Comparison of ENCODE assay signal across 23 cellular contexts in genomic region chr4:104408893-104409292, GRCh38.
A peak's percentile ranks its signal among the peaks of the same experiment; 100 is the strongest.
DNase-seq lines count a peak whose midpoint lies in the region; ATAC-seq and TF ChIP-seq lines count a peak whose summit lies in the region.
"Had no signal": no experiment of that assay in that cellular context is flagged by ENCODE, and none has a peak within 500 bp of the region (broad histone marks: within the 10 kb centered on the region; RNA-seq: fewer than 3 reads in every experiment).

No MANE protein-coding gene starts in this region.

- BruUV-seq in MCF 10A (replicated peaks; lab: Mats Ljungman, UMichigan) = no TSS peak

- no peaks in the 10 kb centered on the region for H3K36me3 ChIP-seq in DND-41 (ENCODE audit: insufficient read depth, low read length)
- no peaks in the 10 kb centered on the region for H3K36me3 ChIP-seq in neuron (ENCODE audit: insufficient read depth, low read length)
- H3K36me3 ChIP-seq: SJSA1 had no signal

- TF ChIP-seq CTCF in DND-41 (IDR thresholded peaks at IDR 0.05; ENCODE audit: borderline replicate concordance, extremely low read depth, low read length, poor library complexity, severe bottlenecking) (no peak), H9 (conservative IDR thresholded peaks at IDR 0.05) (no peak), MCF 10A (IDR thresholded peaks at IDR 0.05; ENCODE audit: unreplicated experiment) (no peak)

- DNase-seq in DND-41 = no peak
- no peak for DNase-seq in H9
- DNase-seq in SK-N-DZ (ENCODE audit: low spot score) = peak; percentile 21
- DNase-seq in MCF 10A (ENCODE audit: unreplicated experiment) = no peak
- DNase-seq in islet precursor cell = no peak
- DNase-seq in mucosa of gallbladder (ENCODE audit: low spot score) = no peak
- DNase-seq: Caco-2; CD8-positive, alpha-beta T cell; DMS 273 treated with DMSO at 0.1 percent for 48 hours; DMS79; GF-D8; HCEC 1CT; KBM-7; MM.1S; NCI-H2029; NCI-H526 treated with DMSO at 0.1 percent for 48 hours; PC-3 had no signal

- no peak overlapping the region for H3K4ac ChIP-seq in H9 (ENCODE audit: low read depth, low read length)

- no peaks in the 10 kb centered on the region for H3K4me1 Mint-ChIP-seq in H9
- H3K4me1 Mint-ChIP-seq in MCF 10A (ENCODE audit: insufficient read depth, unreplicated experiment) = no peaks in the 10 kb centered on the region
- H3K4me1 Mint-ChIP-seq: B cell, GM23338 had no signal

- H3K9ac ChIP-seq in DND-41 (ENCODE audit: low read depth, low read length) (no peak overlapping the region), H9 (ENCODE audit: extremely low read depth, insufficient read length, low read length) (no peak overlapping the region)

- no peak overlapping the region for H2BK20ac ChIP-seq in H9 (ENCODE audit: low read depth, low read length, poor library complexity, severe bottlenecking)

- no peak overlapping the region for H3K14ac ChIP-seq in H9 (ENCODE audit: insufficient read depth, low read length)

- intact Hi-C loops in MCF 10A (cut with micrococcal nuclease) = no loop called here

- no peak overlapping the region for H2BK5ac ChIP-seq in H9 (ENCODE audit: insufficient read length, low read length)

- no peaks in the 10 kb centered on the region for H3K9me3 Mint-ChIP-seq in H9
- H3K9me3 Mint-ChIP-seq in MCF 10A (ENCODE audit: unreplicated experiment) = no peaks in the 10 kb centered on the region
- H3K9me3 Mint-ChIP-seq: CD8-positive, alpha-beta T cell; GM23338 had no signal

- H3T11ph ChIP-seq in H9 (ENCODE audit: low read length) = no peak overlapping the region

- POLR2A ChIA-PET in MCF 10A (lab: Yijun Ruan, JAX) = no interaction called here

- no peak overlapping the region for H2BK12ac ChIP-seq in H9 (ENCODE audit: insufficient read length, low read depth, low read length)

- H2BK120ac ChIP-seq in H9 (ENCODE audit: low read depth, low read length, poor library complexity, severe bottlenecking) = no peak overlapping the region

- H2BK15ac ChIP-seq in H9 (ENCODE audit: low read depth, low read length) = no peak overlapping the region

- H3K4me3 ChIP-seq in DND-41 (ENCODE audit: low read depth in 1 of 2, low read length in 2 of 2) = no peak overlapping the region
- no peak overlapping the region for H3K4me3 ChIP-seq in neuron (ENCODE audit: low read length)
- H3K4me3 ChIP-seq: GM23338, SJSA1 had no signal

- ATAC-seq in DND-41 (ENCODE audit: insufficient read depth, low read depth) = peak; percentile 40; the same call in 1 of the 3 replicates
- ATAC-seq: CD8-positive, alpha-beta T cell; GM23338; PC-3; Right ventricle myocardium inferior had no signal

- H3K23me2 ChIP-seq in H9 (ENCODE audit: insufficient read length, low read depth, low read length, poor library complexity, severe bottlenecking) = no peaks in the 10 kb centered on the region

- H3K27me3 ChIP-seq in DND-41 (ENCODE audit: insufficient read depth, low read length, poor library complexity) = no peaks in the 10 kb centered on the region
- H3K27me3 ChIP-seq in H9 (ENCODE audit: insufficient read depth, low read length) = no peaks in the 10 kb centered on the region
- H3K27me3 ChIP-seq in neuron (ENCODE audit: insufficient read depth, low read length) = no peaks in the 10 kb centered on the region
- H3K27me3 ChIP-seq: SJSA1 had no signal

- no peaks in the 10 kb centered on the region for H3K36me3 Mint-ChIP-seq in H9 (ENCODE audit: insufficient read depth in 1 of 3, low read depth in 3 of 3)
- H3K36me3 Mint-ChIP-seq in MCF 10A (ENCODE audit: insufficient read depth, unreplicated experiment) = no peaks in the 10 kb centered on the region
- H3K36me3 Mint-ChIP-seq: CD8-positive, alpha-beta T cell had no signal

- H3K27me3 Mint-ChIP-seq in H9 (ENCODE audit: low read depth) (no peaks in the 10 kb centered on the region), MCF 10A (ENCODE audit: insufficient read depth, unreplicated experiment) (no peaks in the 10 kb centered on the region)
- H3K27me3 Mint-ChIP-seq: B cell had no signal

- no CpG with 5 or more reads among the region's 2 CpGs for WGBS in H9 (ENCODE audit: extremely low coverage, insufficient read length, low lambda C conversion rate)

- H3K23ac ChIP-seq in H9 (ENCODE audit: insufficient read length, low read depth, low read length) = no peak overlapping the region

- H3K4me1 ChIP-seq in DND-41 (ENCODE audit: insufficient read depth, low read length) (no peaks in the 10 kb centered on the region), H9 (ENCODE audit: insufficient read depth, low read length) (no peaks in the 10 kb centered on the region), neuron (ENCODE audit: insufficient read depth, low read length) (peaks cover 9% of the 10 kb centered on the region)
- H3K4me1 ChIP-seq: Caco-2, SJSA1 had no signal

- no peak overlapping the region for H4K8ac ChIP-seq in H9 (replicated peaks; ENCODE audit: insufficient read length, low read depth, low read length)

- no peak overlapping the region for H4K5ac ChIP-seq in H9 (ENCODE audit: insufficient read length, low read depth, low read length)

- no peak overlapping the region for H3K27ac Mint-ChIP-seq in H9
- no peak overlapping the region for H3K27ac Mint-ChIP-seq in MCF 10A (ENCODE audit: low read depth, unreplicated experiment)
- H3K27ac Mint-ChIP-seq: B cell; CD8-positive, alpha-beta T cell; GM23338 had no signal

- H3K9me3 ChIP-seq in DND-41 (ENCODE audit: insufficient read depth, low read length, severe bottlenecking) (no peaks in the 10 kb centered on the region), H9 (ENCODE audit: control insufficient read depth, low read depth, low read length) (no peaks in the 10 kb centered on the region), neuron (ENCODE audit: low read length) (peaks cover 1% of the 10 kb centered on the region)
- H3K9me3 ChIP-seq: Caco-2, SJSA1 had no signal

- H3K27ac ChIP-seq in DND-41 (ENCODE audit: low read length) (no peak overlapping the region), H9 (ENCODE audit: insufficient read length, low read depth, low read length) (no peak overlapping the region)
- H3K27ac ChIP-seq: C4-2B, SJSA1 had no signal

- no peak overlapping the region for H2AK5ac ChIP-seq in H9 (ENCODE audit: insufficient read length, low read length)

- H3K18ac ChIP-seq in H9 (ENCODE audit: insufficient read length, low read depth, low read length) = no peak overlapping the region

- no peaks in the 10 kb centered on the region for H3K79me2 ChIP-seq in DND-41 (ENCODE audit: insufficient read depth, low read length)
- H3K79me2 ChIP-seq in H9 (ENCODE audit: insufficient read depth, low read length) = no peaks in the 10 kb centered on the region

- H4K20me1 ChIP-seq in DND-41 (ENCODE audit: insufficient read depth, low read length) (no peaks in the 10 kb centered on the region), H9 (ENCODE audit: control insufficient read depth, insufficient read depth, insufficient read length) (no peaks in the 10 kb centered on the region)

- H3K4me2 ChIP-seq in DND-41 (ENCODE audit: insufficient read depth, low read length) (no peak overlapping the region), H9 (ENCODE audit: insufficient read depth, insufficient read length, low read length) (no peak overlapping the region)
- H3K4me2 ChIP-seq: GM23338 had no signal

- H3K56ac ChIP-seq in H9 (ENCODE audit: insufficient read length, low read depth, low read length) = no peak overlapping the region

- H3K4me3 Mint-ChIP-seq in H9 (no peak overlapping the region), MCF 10A (ENCODE audit: unreplicated experiment) (no peak overlapping the region)
- H3K4me3 Mint-ChIP-seq: B cell; CD8-positive, alpha-beta T cell; GM23338 had no signal

- H2AFZ ChIP-seq in DND-41 (ENCODE audit: low read depth, low read length) (no peak overlapping the region), H9 (ENCODE audit: low read length) (peak overlapping the region; percentile 56), neuron (ENCODE audit: low read depth, low read length) (peak overlapping the region; percentile 84)
- H2AFZ ChIP-seq: GM23338 had no signal

- CTCF ChIA-PET in MCF 10A (lab: Yijun Ruan, JAX) = interaction anchor here (0.8 kb wide), 1 partner anchor 43 kb away, joined by 3 read pairs; no protein-coding TSS in a partner anchor

- no peaks in the 10 kb centered on the region for H3K79me1 ChIP-seq in H9 (ENCODE audit: insufficient read depth, low read depth, low read length, poor library complexity, severe bottlenecking)

- no peak overlapping the region for H4K91ac ChIP-seq in H9 (ENCODE audit: insufficient read length, low read depth, low read length)
